In the genomic region with DNA sequence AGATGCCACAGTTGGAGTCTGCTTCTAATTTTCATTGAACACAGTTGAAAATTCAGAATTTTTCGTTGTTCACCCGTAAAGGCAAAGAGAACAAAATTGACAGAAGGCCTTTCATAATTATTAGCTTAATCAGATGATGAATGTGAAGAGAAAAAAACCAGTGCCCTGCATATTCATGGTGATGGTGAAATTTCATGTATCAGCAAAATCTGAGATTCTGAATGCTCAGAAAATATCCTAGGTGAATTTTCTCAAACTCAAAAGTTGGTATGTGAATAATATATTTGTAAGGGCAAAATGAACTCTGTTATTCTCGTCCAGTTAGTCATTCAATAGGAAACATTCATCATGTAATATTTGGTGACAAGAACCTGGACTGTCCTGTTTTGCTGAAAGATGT, we compare ENCODE assay signal across 27 cellular contexts.
"Had no signal": no experiment of that assay in that cellular context is flagged by ENCODE, and none has a peak within 500 bp of the region (broad histone marks: within the 10 kb centered on the region; RNA-seq: fewer than 3 reads in every experiment).

No MANE protein-coding gene starts in this region.

- H3K27me3 ChIP-seq: stomach, suprapubic skin, testis, thyroid gland, tibial artery, tibial nerve, transverse colon, upper lobe of left lung, upper lobe of right lung, uterus, vagina had no signal

- H3K4me1 ChIP-seq: stomach, suprapubic skin, testis, thyroid gland, tibial artery, tibial nerve, transverse colon, upper lobe of left lung, upper lobe of right lung, uterus, vagina had no signal

- ATAC-seq: stimulated activated effector memory CD8-positive, alpha-beta T cell treated with anti-CD3 and anti-CD28 coated beads, Interleukin-12 subunit alpha, Interleukin-12 subunit beta, amount 100 ng/mL, for 72 hours; stimulated activated memory B cell treated with anti-CD40 and anti-IgM and Interleukin-4, amounts not matched to agents 10 μg/mL and 1 μg/mL and 100 μg/mL, for 72 hours; stimulated activated naive B cell treated with anti-CD40 and anti-IgM and Interleukin-4, amounts not matched to agents 10 μg/mL and 1 μg/mL and 100 μg/mL, for 72 hours; stimulated activated naive CD8-positive, alpha-beta T cell treated with anti-CD3 and anti-CD28 coated beads, Interleukin-15, amount 100 ng/mL, for 72 hours; stimulated activated naive CD8-positive, alpha-beta T cell treated with anti-CD3 and anti-CD28 coated beads, Interleukin-15, Interleukin-2, amounts not matched to agents 100 U/mL and 50 U/mL, for 24 hours; upper lobe of right lung had no signal

- H3K27ac ChIP-seq: stomach, suprapubic skin, testis, thoracic aorta, thyroid gland, tibial artery, tibial nerve, transverse colon, upper lobe of left lung, upper lobe of right lung, uterus, vagina had no signal

- DNase-seq: stimulated activated CD4-positive, alpha-beta T cell treated with anti-CD3 and anti-CD28 coated beads, Interleukin-2, amount 100 ng/mL, for 48 hours; stimulated activated CD4-positive, alpha-beta T cell treated with anti-CD3 and anti-CD28 coated beads, Interleukin-4, amount 100 ng/mL, for 1 hour; stimulated activated CD4-positive, alpha-beta T cell treated with anti-CD3 and anti-CD28 coated beads, Interleukin-4, amount 100 ng/mL, for 24 hours; stimulated activated CD4-positive, alpha-beta T cell treated with anti-CD3 and anti-CD28 coated beads, Interleukin-4, amount 100 ng/mL, for 4 hours; stimulated activated CD8-positive, alpha-beta memory T cell treated with anti-CD3 and anti-CD28 coated beads, Interleukin-4, amount 100 ng/mL, for 48 hours; stimulated activated naive B cell treated with anti-CD40 and anti-IgM and Interleukin-4, amounts not matched to agents 10 μg/mL and 1 μg/mL and 100 μg/mL, for 72 hours; stimulated activated naive CD4-positive, alpha-beta T cell; stimulated activated naive CD4-positive, alpha-beta T cell treated with Interleukin-2 at 50 U/mL for 16 hours; stimulated activated naive CD8-positive, alpha-beta T cell treated with anti-CD3 and anti-CD28 coated beads, Interleukin-15, amount 100 ng/mL, for 72 hours; stimulated activated naive CD8-positive, alpha-beta T cell treated with anti-CD3 and anti-CD28 coated beads, Interleukin-15, Interleukin-2, amounts not matched to agents 100 U/mL and 50 U/mL, for 24 hours; stomach; substantia nigra; testis; thyroid gland; tibial artery; transverse colon; trophoblast cell; upper lobe of left lung; upper lobe of right lung; uterus had no signal

- H3K9me3 ChIP-seq: stomach, suprapubic skin, testis, thoracic aorta, thyroid gland, tibial artery, tibial nerve, transverse colon, upper lobe of left lung, upper lobe of right lung, uterus, vagina had no signal

- H3K4me3 ChIP-seq: stomach, suprapubic skin, testis, thoracic aorta, thyroid gland, tibial artery, tibial nerve, transverse colon, upper lobe of left lung, upper lobe of right lung, uterus, vagina had no signal

- H3K36me3 ChIP-seq: uterus had no signal

- FAIRE-seq: urothelium cell line had no signal
